ENCODE assay signal across 26 cellular contexts in the genomic region with DNA sequence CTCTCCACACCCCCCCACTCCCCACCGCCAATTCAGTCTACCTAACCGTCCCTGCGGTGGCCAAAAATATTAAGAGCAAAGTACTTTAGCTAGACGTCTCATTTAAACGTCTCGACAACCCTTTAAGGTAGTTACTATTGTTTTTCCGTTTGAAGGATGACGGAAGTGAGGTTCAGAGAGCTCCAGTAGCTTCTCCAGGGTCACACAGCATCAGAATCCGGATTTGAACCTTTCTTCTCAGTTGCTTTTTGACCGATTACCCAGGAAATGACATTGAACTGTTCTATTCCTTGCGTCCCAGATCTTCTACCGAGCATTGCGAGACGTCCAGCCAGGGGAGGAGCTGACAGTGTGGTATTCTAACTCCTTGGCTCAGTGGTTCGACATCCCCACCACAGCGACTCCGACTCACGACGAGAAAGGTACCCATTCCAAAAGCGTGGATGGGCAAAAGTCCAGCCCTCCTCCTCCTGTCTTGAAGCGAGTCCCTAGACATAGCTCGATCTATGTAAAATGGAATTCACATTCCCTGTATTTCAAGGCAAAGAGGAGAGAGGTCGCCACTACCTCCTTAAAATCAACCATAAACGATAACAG. TPM values are rescaled to one million over a fixed set of nuclear protein-coding genes. Genes with fewer than 3 reads are reported as not detected.
"Had no signal": no experiment of that assay in that cellular context is flagged by ENCODE, and none has a peak within 500 bp of the region (broad histone marks: within the 10 kb centered on the region; RNA-seq: fewer than 3 reads in every experiment).

No MANE protein-coding gene starts in this region.

- H3K4me3 ChIP-seq: body of pancreas, colonic mucosa, esophagus squamous epithelium, psoas muscle, sigmoid colon, spleen, thyroid gland had no signal

- H3K9me3 Mint-ChIP-seq: activated T-helper 17 cell treated with anti-CD3 and anti-CD28 coated beads, Interleukin-2, amount 50 U/mL, for 72 hours had no signal

- FAIRE-seq: endothelial cell of umbilical vein, urothelium cell line had no signal

- ATAC-seq: activated T-helper 17 cell treated with anti-CD3 and anti-CD28 coated beads, Interleukin-2, amount 50 U/mL, for 72 hours; body of pancreas; psoas muscle; SK-N-SH treated with all-trans-retinoic acid at 6 μM for 48 hours had no signal

- H3K36me3 ChIP-seq: colonic mucosa, esophagus squamous epithelium, sigmoid colon, spleen, thyroid gland had no signal

- DNase-seq: activated CD4-positive, alpha-beta T cell treated with anti-CD3 and anti-CD28 coated beads, Interleukin-2, amount 50 U/mL, for 1 hour; activated CD4-positive, CD25-positive, alpha-beta regulatory T cell; activated naive CD4-positive, alpha-beta T cell treated with anti-CD3 and anti-CD28 coated beads for 36 hours; activated T-cell treated with anti-CD3 and anti-CD28 coated beads for 4 hours; amygdala; body of pancreas; central memory CD4-positive, alpha-beta T cell; colonic mucosa; esophagus squamous epithelium; hypothalamus; kidney glomerular epithelial cell; mesenchymal stem cell; psoas muscle; sigmoid colon; spleen; stimulated activated CD4-positive, alpha-beta T cell treated with anti-CD3 and anti-CD28 coated beads, Interleukin-1b, Interleukin-23, amount 100 ng/mL, for 48 hours; thyroid gland had no signal

- H3K27ac Mint-ChIP-seq: activated naive CD4-positive, alpha-beta T cell treated with anti-CD3 and anti-CD28 coated beads for 36 hours; activated T-helper 17 cell treated with anti-CD3 and anti-CD28 coated beads, Interleukin-2, amount 50 U/mL, for 72 hours had no signal

- H3K27ac ChIP-seq: body of pancreas, colonic mucosa, esophagus squamous epithelium, psoas muscle, sigmoid colon, spleen, thyroid gland had no signal

- H3K9me3 ChIP-seq: body of pancreas, colonic mucosa, esophagus squamous epithelium, psoas muscle, sigmoid colon, spleen, thyroid gland had no signal

- H3K4me3 Mint-ChIP-seq: activated naive CD4-positive, alpha-beta T cell treated with anti-CD3 and anti-CD28 coated beads for 36 hours; activated T-helper 17 cell treated with anti-CD3 and anti-CD28 coated beads, Interleukin-2, amount 50 U/mL, for 72 hours had no signal

RNA-seq across cellular contexts. Expression of gene PRDM13, which starts 2.4 kb away (rescaled TPM):
- total RNA-seq: activated naive CD4-positive, alpha-beta T cell treated with anti-CD3 and anti-CD28 coated beads for 36 hours; activated T-helper 17 cell treated with anti-CD3 and anti-CD28 coated beads, Interleukin-2, amount 50 U/mL, for 72 hours; body of pancreas; colonic mucosa; endothelial cell of umbilical vein; fibroblast of villous mesenchyme; liver; osteoblast; psoas muscle; sigmoid colon; spleen; T-helper 2 cell treated with Interferon-gamma antibody and Interleukin-4, amounts not matched to agents 100 ng/mL and 5 ng/mL, for 36 hours; thyroid gland had no signal
- polyA plus RNA-seq: endothelial cell of umbilical vein, liver, neural cell, psoas muscle, sigmoid colon had no signal
